ENCODE assay signal across 1 cellular context in genomic region chr17:76233588-76234353, GRCh38.
TF ChIP-seq lines count a peak whose summit lies in the region.

No MANE protein-coding gene starts in this region.

TF ChIP-seq in K562, 482 proteins besides CTCF, POLR2A, EP300 and RAD21 (continued from another document and continues in another):
- TF ChIP-seq BCLAF1 (IDR thresholded peaks at IDR 0.05; ENCODE audit: borderline replicate concordance in 1 of 2, control insufficient read depth in 1 of 2, low read depth in 2 of 2, low read length in 1 of 2) (no peak), HMG20B (CRISPR knock-in tag; IDR thresholded peaks at IDR 0.05) (no peak), ZNF592 (IDR thresholded peaks at IDR 0.05) (peak; percentile 87; the same call in 1 of the 2 replicates), ZNF316 (IDR thresholded peaks at IDR 0.05) (no peak), CUX1 (CRISPR knock-in tag; IDR thresholded peaks at IDR 0.05) (no peak), ELF4 (CRISPR knock-in tag; IDR thresholded peaks at IDR 0.05) (0 out of 2 replicates have a peak, but pooled peaks have one; percentile 6), EGR1 (conservative IDR thresholded peaks at IDR 0.05) (no peak), JUND (IDR thresholded peaks at IDR 0.05; ENCODE audit: borderline replicate concordance, low read depth, low read length) (peak; percentile 78), JUND (tag; IDR thresholded peaks at IDR 0.05; ENCODE audit: borderline replicate concordance, low read depth, low read length) (peak; percentile 53; the same call in 1 of the 3 replicates), GATA2 (CRISPR knock-in tag; IDR thresholded peaks at IDR 0.05) (no peak), RFX5 (IDR thresholded peaks at IDR 0.05; ENCODE audit: low read depth, low read length) (no peak), NEUROD1 (IDR thresholded peaks at IDR 0.05; ENCODE audit: borderline replicate concordance, low read depth, low read length, partially characterized antibody) (no peak), RBM25 (IDR thresholded peaks at IDR 0.05; ENCODE audit: low read depth, low read length, severe bottlenecking) (peak; percentile 66), SRF (CRISPR knock-in tag; IDR thresholded peaks at IDR 0.05) (0 out of 4 replicates have a peak, but pooled peaks of 1 of the 2 experiments have one; percentile 10), HDGF (IDR thresholded peaks at IDR 0.05) (no peak), MNT (conservative IDR thresholded peaks at IDR 0.05) (peak in 1 of 2 experiments; percentile 40; a peak in 1 of 4 replicates), FOXK2 (conservative IDR thresholded peaks at IDR 0.05 in 1 of 2, IDR thresholded peaks at IDR 0.05 in 1 of 2; ENCODE audit: low read depth in 2 of 2) (no peak)
- TF ChIP-seq, protein P1, sequence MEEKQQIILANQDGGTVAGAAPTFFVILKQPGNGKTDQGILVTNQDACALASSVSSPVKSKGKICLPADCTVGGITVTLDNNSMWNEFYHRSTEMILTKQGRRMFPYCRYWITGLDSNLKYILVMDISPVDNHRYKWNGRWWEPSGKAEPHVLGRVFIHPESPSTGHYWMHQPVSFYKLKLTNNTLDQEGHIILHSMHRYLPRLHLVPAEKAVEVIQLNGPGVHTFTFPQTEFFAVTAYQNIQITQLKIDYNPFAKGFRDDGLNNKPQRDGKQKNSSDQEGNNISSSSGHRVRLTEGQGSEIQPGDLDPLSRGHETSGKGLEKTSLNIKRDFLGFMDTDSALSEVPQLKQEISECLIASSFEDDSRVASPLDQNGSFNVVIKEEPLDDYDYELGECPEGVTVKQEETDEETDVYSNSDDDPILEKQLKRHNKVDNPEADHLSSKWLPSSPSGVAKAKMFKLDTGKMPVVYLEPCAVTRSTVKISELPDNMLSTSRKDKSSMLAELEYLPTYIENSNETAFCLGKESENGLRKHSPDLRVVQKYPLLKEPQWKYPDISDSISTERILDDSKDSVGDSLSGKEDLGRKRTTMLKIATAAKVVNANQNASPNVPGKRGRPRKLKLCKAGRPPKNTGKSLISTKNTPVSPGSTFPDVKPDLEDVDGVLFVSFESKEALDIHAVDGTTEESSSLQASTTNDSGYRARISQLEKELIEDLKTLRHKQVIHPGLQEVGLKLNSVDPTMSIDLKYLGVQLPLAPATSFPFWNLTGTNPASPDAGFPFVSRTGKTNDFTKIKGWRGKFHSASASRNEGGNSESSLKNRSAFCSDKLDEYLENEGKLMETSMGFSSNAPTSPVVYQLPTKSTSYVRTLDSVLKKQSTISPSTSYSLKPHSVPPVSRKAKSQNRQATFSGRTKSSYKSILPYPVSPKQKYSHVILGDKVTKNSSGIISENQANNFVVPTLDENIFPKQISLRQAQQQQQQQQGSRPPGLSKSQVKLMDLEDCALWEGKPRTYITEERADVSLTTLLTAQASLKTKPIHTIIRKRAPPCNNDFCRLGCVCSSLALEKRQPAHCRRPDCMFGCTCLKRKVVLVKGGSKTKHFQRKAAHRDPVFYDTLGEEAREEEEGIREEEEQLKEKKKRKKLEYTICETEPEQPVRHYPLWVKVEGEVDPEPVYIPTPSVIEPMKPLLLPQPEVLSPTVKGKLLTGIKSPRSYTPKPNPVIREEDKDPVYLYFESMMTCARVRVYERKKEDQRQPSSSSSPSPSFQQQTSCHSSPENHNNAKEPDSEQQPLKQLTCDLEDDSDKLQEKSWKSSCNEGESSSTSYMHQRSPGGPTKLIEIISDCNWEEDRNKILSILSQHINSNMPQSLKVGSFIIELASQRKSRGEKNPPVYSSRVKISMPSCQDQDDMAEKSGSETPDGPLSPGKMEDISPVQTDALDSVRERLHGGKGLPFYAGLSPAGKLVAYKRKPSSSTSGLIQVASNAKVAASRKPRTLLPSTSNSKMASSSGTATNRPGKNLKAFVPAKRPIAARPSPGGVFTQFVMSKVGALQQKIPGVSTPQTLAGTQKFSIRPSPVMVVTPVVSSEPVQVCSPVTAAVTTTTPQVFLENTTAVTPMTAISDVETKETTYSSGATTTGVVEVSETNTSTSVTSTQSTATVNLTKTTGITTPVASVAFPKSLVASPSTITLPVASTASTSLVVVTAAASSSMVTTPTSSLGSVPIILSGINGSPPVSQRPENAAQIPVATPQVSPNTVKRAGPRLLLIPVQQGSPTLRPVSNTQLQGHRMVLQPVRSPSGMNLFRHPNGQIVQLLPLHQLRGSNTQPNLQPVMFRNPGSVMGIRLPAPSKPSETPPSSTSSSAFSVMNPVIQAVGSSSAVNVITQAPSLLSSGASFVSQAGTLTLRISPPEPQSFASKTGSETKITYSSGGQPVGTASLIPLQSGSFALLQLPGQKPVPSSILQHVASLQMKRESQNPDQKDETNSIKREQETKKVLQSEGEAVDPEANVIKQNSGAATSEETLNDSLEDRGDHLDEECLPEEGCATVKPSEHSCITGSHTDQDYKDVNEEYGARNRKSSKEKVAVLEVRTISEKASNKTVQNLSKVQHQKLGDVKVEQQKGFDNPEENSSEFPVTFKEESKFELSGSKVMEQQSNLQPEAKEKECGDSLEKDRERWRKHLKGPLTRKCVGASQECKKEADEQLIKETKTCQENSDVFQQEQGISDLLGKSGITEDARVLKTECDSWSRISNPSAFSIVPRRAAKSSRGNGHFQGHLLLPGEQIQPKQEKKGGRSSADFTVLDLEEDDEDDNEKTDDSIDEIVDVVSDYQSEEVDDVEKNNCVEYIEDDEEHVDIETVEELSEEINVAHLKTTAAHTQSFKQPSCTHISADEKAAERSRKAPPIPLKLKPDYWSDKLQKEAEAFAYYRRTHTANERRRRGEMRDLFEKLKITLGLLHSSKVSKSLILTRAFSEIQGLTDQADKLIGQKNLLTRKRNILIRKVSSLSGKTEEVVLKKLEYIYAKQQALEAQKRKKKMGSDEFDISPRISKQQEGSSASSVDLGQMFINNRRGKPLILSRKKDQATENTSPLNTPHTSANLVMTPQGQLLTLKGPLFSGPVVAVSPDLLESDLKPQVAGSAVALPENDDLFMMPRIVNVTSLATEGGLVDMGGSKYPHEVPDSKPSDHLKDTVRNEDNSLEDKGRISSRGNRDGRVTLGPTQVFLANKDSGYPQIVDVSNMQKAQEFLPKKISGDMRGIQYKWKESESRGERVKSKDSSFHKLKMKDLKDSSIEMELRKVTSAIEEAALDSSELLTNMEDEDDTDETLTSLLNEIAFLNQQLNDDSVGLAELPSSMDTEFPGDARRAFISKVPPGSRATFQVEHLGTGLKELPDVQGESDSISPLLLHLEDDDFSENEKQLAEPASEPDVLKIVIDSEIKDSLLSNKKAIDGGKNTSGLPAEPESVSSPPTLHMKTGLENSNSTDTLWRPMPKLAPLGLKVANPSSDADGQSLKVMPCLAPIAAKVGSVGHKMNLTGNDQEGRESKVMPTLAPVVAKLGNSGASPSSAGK (IDR thresholded peaks at IDR 0.05): no peak
- TF ChIP-seq, protein P2, sequence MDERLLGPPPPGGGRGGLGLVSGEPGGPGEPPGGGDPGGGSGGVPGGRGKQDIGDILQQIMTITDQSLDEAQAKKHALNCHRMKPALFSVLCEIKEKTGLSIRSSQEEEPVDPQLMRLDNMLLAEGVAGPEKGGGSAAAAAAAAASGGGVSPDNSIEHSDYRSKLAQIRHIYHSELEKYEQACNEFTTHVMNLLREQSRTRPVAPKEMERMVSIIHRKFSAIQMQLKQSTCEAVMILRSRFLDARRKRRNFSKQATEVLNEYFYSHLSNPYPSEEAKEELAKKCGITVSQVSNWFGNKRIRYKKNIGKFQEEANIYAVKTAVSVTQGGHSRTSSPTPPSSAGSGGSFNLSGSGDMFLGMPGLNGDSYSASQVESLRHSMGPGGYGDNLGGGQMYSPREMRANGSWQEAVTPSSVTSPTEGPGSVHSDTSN (CRISPR knock-in tag; IDR thresholded peaks at IDR 0.05; ENCODE audit: low read depth): no peak
- TF ChIP-seq, protein P2 (tag; conservative IDR thresholded peaks at IDR 0.05; ENCODE audit: low read depth): peak; percentile 24; the same call in 1 of the 2 replicates
